16 cellular contexts compared by ENCODE assay signal in genomic region chr2:218278531-218279360, GRCh38. TPM values are rescaled to one million over a fixed set of nuclear protein-coding genes. Genes with fewer than 3 reads are reported as not detected.
A peak's percentile ranks its signal among the peaks of the same experiment; 100 is the strongest.
DNase-seq lines count a peak whose midpoint lies in the region; ATAC-seq and TF ChIP-seq lines count a peak whose summit lies in the region.
"Had no signal": no experiment of that assay in that cellular context is flagged by ENCODE, and none has a peak within 500 bp of the region (broad histone marks: within the 10 kb centered on the region; RNA-seq: fewer than 3 reads in every experiment).

No MANE protein-coding gene starts in this region.

- CTCF ChIA-PET in CD4-positive, alpha-beta memory T cell (lab: Charles Lee; ENCODE audit: partially characterized antibody): interaction anchor here (0.6 to 1.6 kb wide), 5 partner anchors 12 to 197 kb away, joined by 3 to 6 read pairs (median 4); partner anchors contain the start of gene CATIP

- H3K4me1 Mint-ChIP-seq in CD4-positive, alpha-beta memory T cell: peaks cover 10 to 36% (median 22%) of the 10 kb centered on the region in 4 donors
- peaks cover 10% of the 10 kb centered on the region for H3K4me1 Mint-ChIP-seq in activated T-helper 17 cell treated with anti-CD3 and anti-CD28 coated beads, Interleukin-2, amount 50 U/mL, for 72 hours
- H3K4me1 Mint-ChIP-seq: neural progenitor cell had no signal

- H4K20me1 ChIP-seq in osteoblast (ENCODE audit: insufficient read depth, low read length): peaks cover 14% of the 10 kb centered on the region

- no peak for DNase-seq in CD4-positive, alpha-beta memory T cell
- DNase-seq in osteoblast (ENCODE audit: insufficient read length, low spot score, missing footprints) (peak; percentile 26), amygdala (lab: John Stamatoyannopoulos, UW) (no peak), NCI-H1105 treated with DMSO at 0.1 percent for 48 hours (lab: John Stamatoyannopoulos, UW) (no peak), retina (no peak)
- DNase-seq: activated CD4-positive, alpha-beta T cell treated with anti-CD3 and anti-CD28 coated beads for 4 hours; activated T-cell treated with anti-CD3 and anti-CD28 coated beads, Interleukin-2, amount 50 U/mL, for 48 hours; glutamatergic neuron; NCI-H69; T1000 had no signal

- H3K36me3 Mint-ChIP-seq in CD4-positive, alpha-beta memory T cell: peaks cover 53 to 76% of the 10 kb centered on the region in 2 donors
- peaks cover 90% of the 10 kb centered on the region for H3K36me3 Mint-ChIP-seq in activated T-helper 17 cell treated with anti-CD3 and anti-CD28 coated beads, Interleukin-2, amount 50 U/mL, for 72 hours (ENCODE audit: low read depth)

- H3K4me2 ChIP-seq in osteoblast (ENCODE audit: insufficient read depth, low read length): no peak overlapping the region
- H3K4me2 ChIP-seq: neural progenitor cell had no signal

- H3K79me2 ChIP-seq in osteoblast (ENCODE audit: insufficient read depth, low read length): peaks cover 86% of the 10 kb centered on the region

- H3K4me3 ChIP-seq in CD4-positive, alpha-beta memory T cell (ENCODE audit: low read length in 2 of 2): no peak overlapping the region
- no peak overlapping the region for H3K4me3 ChIP-seq in osteoblast (ENCODE audit: insufficient read depth, low read length)
- H3K4me3 ChIP-seq: neural progenitor cell, SJSA1, tibial nerve had no signal

- no peak overlapping the region for H2AFZ ChIP-seq in osteoblast (ENCODE audit: low read length)
- H2AFZ ChIP-seq: neural progenitor cell had no signal

- no peaks in the 10 kb centered on the region for H3K27me3 Mint-ChIP-seq in CD4-positive, alpha-beta memory T cell
- H3K27me3 Mint-ChIP-seq in activated T-helper 17 cell treated with anti-CD3 and anti-CD28 coated beads, Interleukin-2, amount 50 U/mL, for 72 hours: no peaks in the 10 kb centered on the region

- intact Hi-C loops in CD4-positive, alpha-beta memory T cell (cut with micrococcal nuclease): no loop called here

- ATAC-seq in activated T-helper 17 cell treated with anti-CD3 and anti-CD28 coated beads, Interleukin-2, amount 50 U/mL, for 72 hours (replicated peaks): no peak
- ATAC-seq: right cardiac atrium had no signal

- H3K27ac Mint-ChIP-seq in CD4-positive, alpha-beta memory T cell: peak overlapping the region in 4 of 7 donors; percentile 20 to 72 (median 50)
- H3K27ac Mint-ChIP-seq in activated T-helper 17 cell treated with anti-CD3 and anti-CD28 coated beads, Interleukin-2, amount 50 U/mL, for 72 hours: peak overlapping the region; percentile 70
- H3K27ac Mint-ChIP-seq: neural progenitor cell had no signal

- H3K27me3 ChIP-seq in CD4-positive, alpha-beta memory T cell (ENCODE audit: insufficient read depth, low read length): no peaks in the 10 kb centered on the region
- no peaks in the 10 kb centered on the region for H3K27me3 ChIP-seq in osteoblast (ENCODE audit: insufficient read depth, low read length)
- H3K27me3 ChIP-seq: neural progenitor cell, SJSA1, tibial nerve had no signal

- POLR2A ChIA-PET in CD4-positive, alpha-beta memory T cell (lab: Charles Lee; ENCODE audit: partially characterized antibody): interaction anchor here (1.0 to 9.5 kb wide), 3 partner anchors 6 to 62 kb away, joined by 4 to 188 read pairs (median 26); partner anchors contain the start of genes ARPC2 and TMBIM1

- H3K9me3 ChIP-seq in CD4-positive, alpha-beta memory T cell (ENCODE audit: control insufficient read depth in 1 of 2, low read length in 2 of 2): no peaks in the 10 kb centered on the region
- no peaks in the 10 kb centered on the region for H3K9me3 ChIP-seq in osteoblast (ENCODE audit: low read depth, low read length)
- H3K9me3 ChIP-seq: SJSA1, tibial nerve had no signal

- no peak overlapping the region for H3K4me3 Mint-ChIP-seq in CD4-positive, alpha-beta memory T cell
- no peak overlapping the region for H3K4me3 Mint-ChIP-seq in activated T-helper 17 cell treated with anti-CD3 and anti-CD28 coated beads, Interleukin-2, amount 50 U/mL, for 72 hours
- H3K4me3 Mint-ChIP-seq: neural progenitor cell had no signal

- TF ChIP-seq CTCF in osteoblast (IDR thresholded peaks at IDR 0.05; ENCODE audit: extremely low read depth, low read depth, low read length): no peak

- peaks cover 18% of the 10 kb centered on the region for H3K4me1 ChIP-seq in CD4-positive, alpha-beta memory T cell (ENCODE audit: insufficient read depth, low read length)
- peaks cover 26% of the 10 kb centered on the region for H3K4me1 ChIP-seq in osteoblast (ENCODE audit: insufficient read depth, low read length)
- H3K4me1 ChIP-seq: neural progenitor cell, SJSA1 had no signal

- peaks cover 95% of the 10 kb centered on the region for H3K36me3 ChIP-seq in CD4-positive, alpha-beta memory T cell (ENCODE audit: insufficient read depth, low read length)
- peaks cover 76% of the 10 kb centered on the region for H3K36me3 ChIP-seq in osteoblast (ENCODE audit: insufficient read depth, low read length)
- H3K36me3 ChIP-seq: neural progenitor cell had no signal

- H3K27ac ChIP-seq in CD4-positive, alpha-beta memory T cell (ENCODE audit: low read depth, low read length): peak overlapping the region; percentile 13
- H3K27ac ChIP-seq in osteoblast (ENCODE audit: low read depth, low read length): no peak overlapping the region
- H3K27ac ChIP-seq: C4-2B, neural progenitor cell, SJSA1 had no signal

- no peaks in the 10 kb centered on the region for H3K9me3 Mint-ChIP-seq in CD4-positive, alpha-beta memory T cell
- H3K9me3 Mint-ChIP-seq in activated T-helper 17 cell treated with anti-CD3 and anti-CD28 coated beads, Interleukin-2, amount 50 U/mL, for 72 hours: no peaks in the 10 kb centered on the region
- H3K9me3 Mint-ChIP-seq: neural progenitor cell had no signal

RNA-seq across cellular contexts. Expression of gene PNKD, which starts 8.4 kb away (rescaled TPM):
- 10 to 100 TPM; 31.1 to 33.6 TPM for total RNA-seq in CD4-positive, alpha-beta memory T cell
- polyA plus RNA-seq in CD4-positive, alpha-beta memory T cell: 100 to 1,000 TPM in 1 of 2 donors, 10 to 100 TPM in 1; 84.3 to 101 TPM
- 10 to 100 TPM; 21.1 to 30.9 TPM for total RNA-seq in activated T-helper 17 cell treated with anti-CD3 and anti-CD28 coated beads, Interleukin-2, amount 50 U/mL, for 72 hours
- total RNA-seq in osteoblast: 23.2 and 24.2 TPM in 2 replicates

RNA-seq across cellular contexts. Expression of gene AAMP, which starts 8.8 kb away (rescaled TPM):
- 10 to 100 TPM; 66.2 to 66.3 TPM for total RNA-seq in CD4-positive, alpha-beta memory T cell
- 100 to 1,000 TPM in 1 of 2 donors, 10 to 100 TPM in 1; 78.9 to 101 TPM for polyA plus RNA-seq in CD4-positive, alpha-beta memory T cell
- total RNA-seq in activated T-helper 17 cell treated with anti-CD3 and anti-CD28 coated beads, Interleukin-2, amount 50 U/mL, for 72 hours: 10 to 100 TPM; 60.0 to 77.5 TPM
- 85.7 and 97.0 TPM in 2 replicates for total RNA-seq in osteoblast

RNA-seq across cellular contexts. Expression of gene TMBIM1, which starts 13.6 kb away (rescaled TPM):
- 100 to 1,000 TPM; 140 to 144 TPM for total RNA-seq in CD4-positive, alpha-beta memory T cell
- 100 to 1,000 TPM; 176 to 220 TPM for polyA plus RNA-seq in CD4-positive, alpha-beta memory T cell
- total RNA-seq in activated T-helper 17 cell treated with anti-CD3 and anti-CD28 coated beads, Interleukin-2, amount 50 U/mL, for 72 hours: 10 to 100 TPM; 50.9 to 62.0 TPM
- total RNA-seq in osteoblast: 155 and 187 TPM in 2 replicates

RNA-seq across cellular contexts. Expression of gene GPBAR1, which starts 17.9 kb away (rescaled TPM):
- total RNA-seq in CD4-positive, alpha-beta memory T cell: 1 to 10 TPM; 1.0 to 1.2 TPM
- under 1 TPM; 0.17 to 0.32 TPM for polyA plus RNA-seq in CD4-positive, alpha-beta memory T cell
- total RNA-seq in activated T-helper 17 cell treated with anti-CD3 and anti-CD28 coated beads, Interleukin-2, amount 50 U/mL, for 72 hours: 1 to 10 TPM; 1.3 to 1.4 TPM
- 0.36 TPM in 1 of 2 replicates, not detected in the other for total RNA-seq in osteoblast
